In the genomic region with DNA sequence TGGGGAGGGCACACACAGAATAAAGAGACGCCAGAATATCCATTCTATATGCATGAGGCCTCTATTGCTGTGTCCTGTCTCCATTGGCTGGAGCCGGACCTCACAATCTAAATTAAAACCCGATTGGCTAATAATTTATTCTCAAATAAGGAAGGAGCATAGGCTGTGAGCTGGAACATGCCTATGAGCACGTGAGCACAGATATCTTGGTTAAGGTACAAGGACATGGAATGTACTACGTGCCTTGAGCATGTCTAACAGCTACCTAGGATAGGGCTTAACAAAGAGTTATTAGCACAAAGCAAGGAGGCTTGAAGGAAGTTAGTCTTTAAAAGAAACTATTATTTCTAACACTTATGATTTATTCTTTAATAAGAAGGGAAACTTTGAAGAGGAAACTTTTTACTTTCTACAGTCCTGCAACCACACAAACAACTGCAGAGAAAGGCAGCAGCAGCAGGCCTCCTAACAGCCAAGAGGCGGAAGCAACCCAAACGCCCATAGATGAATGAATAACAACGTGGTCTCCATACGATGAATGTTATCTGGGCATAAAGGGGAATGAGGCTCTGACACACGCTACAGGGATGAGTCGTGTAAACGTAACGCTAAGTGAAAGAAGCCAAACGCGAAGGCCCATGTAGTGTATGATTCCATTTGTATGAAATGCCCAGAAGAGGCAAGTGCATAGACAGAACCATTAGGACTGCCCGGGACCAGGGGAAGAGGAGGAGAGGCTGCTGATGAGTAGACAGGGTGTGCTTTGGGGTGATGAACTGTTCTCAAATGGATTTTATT, we compare ENCODE assay signal across 16 cellular contexts.
DNase-seq lines count a peak whose midpoint lies in the region; ATAC-seq lines count a peak whose summit lies in the region.
"Had no signal": no experiment of that assay in that cellular context is flagged by ENCODE, and none has a peak within 500 bp of the region (broad histone marks: within the 10 kb centered on the region; RNA-seq: fewer than 3 reads in every experiment).

No MANE protein-coding gene starts in this region.

- no peaks in the 10 kb centered on the region for H3K9me3 Mint-ChIP-seq in activated naive CD4-positive, alpha-beta T cell treated with anti-CD3 and anti-CD28 coated beads for 36 hours
- H3K9me3 Mint-ChIP-seq in activated naive CD8-positive, alpha-beta T cell treated with anti-CD3 and anti-CD28 coated beads for 36 hours = no peaks in the 10 kb centered on the region
- H3K9me3 Mint-ChIP-seq in stimulated activated naive B cell treated with anti-CD40 and anti-IgM and Interleukin-4, amounts not matched to agents 10 μg/mL and 1 μg/mL and 100 μg/mL, for 72 hours = no peaks in the 10 kb centered on the region

- no peaks in the 10 kb centered on the region for H3K27me3 Mint-ChIP-seq in activated naive CD4-positive, alpha-beta T cell treated with anti-CD3 and anti-CD28 coated beads for 36 hours (ENCODE audit: low read depth)
- H3K27me3 Mint-ChIP-seq in activated naive CD8-positive, alpha-beta T cell treated with anti-CD3 and anti-CD28 coated beads for 36 hours = no peaks in the 10 kb centered on the region
- H3K27me3 Mint-ChIP-seq in stimulated activated naive B cell treated with anti-CD40 and anti-IgM and Interleukin-4, amounts not matched to agents 10 μg/mL and 1 μg/mL and 100 μg/mL, for 72 hours = no peaks in the 10 kb centered on the region

- H3K4me3 Mint-ChIP-seq in activated naive CD4-positive, alpha-beta T cell treated with anti-CD3 and anti-CD28 coated beads for 36 hours = no peak overlapping the region
- no peak overlapping the region for H3K4me3 Mint-ChIP-seq in activated naive CD8-positive, alpha-beta T cell treated with anti-CD3 and anti-CD28 coated beads for 36 hours
- no peak overlapping the region for H3K4me3 Mint-ChIP-seq in stimulated activated naive B cell treated with anti-CD40 and anti-IgM and Interleukin-4, amounts not matched to agents 10 μg/mL and 1 μg/mL and 100 μg/mL, for 72 hours

- H3K27ac Mint-ChIP-seq in activated naive CD4-positive, alpha-beta T cell treated with anti-CD3 and anti-CD28 coated beads for 36 hours = peak overlapping the region; percentile 1
- H3K27ac Mint-ChIP-seq in activated naive CD8-positive, alpha-beta T cell treated with anti-CD3 and anti-CD28 coated beads for 36 hours = peak overlapping the region; percentile 62
- peak overlapping the region; percentile 48 for H3K27ac Mint-ChIP-seq in stimulated activated naive B cell treated with anti-CD40 and anti-IgM and Interleukin-4, amounts not matched to agents 10 μg/mL and 1 μg/mL and 100 μg/mL, for 72 hours

- DNase-seq in activated naive CD4-positive, alpha-beta T cell treated with anti-CD3 and anti-CD28 coated beads for 36 hours = no peak
- DNase-seq in activated naive CD4-positive, alpha-beta T cell (lab: John Stamatoyannopoulos, UW) = no peak
- no peak for DNase-seq in activated naive CD8-positive, alpha-beta T cell treated with anti-CD3 and anti-CD28 coated beads for 36 hours
- DNase-seq in glomerular visceral epithelial cell (ENCODE audit: extremely low spot score) = peak; percentile 53
- DNase-seq in stimulated activated naive B cell treated with anti-CD40 and anti-IgM and Interleukin-4, amounts not matched to agents 10 μg/mL and 1 μg/mL and 100 μg/mL, for 72 hours = no peak
- DNase-seq in Ammon's horn (ENCODE audit: low spot score) = no peak
- DNase-seq in HCEC 1CT = no peak
- DNase-seq: ACHN; activated CD4-positive, CD25-positive, alpha-beta regulatory T cell; GF-D8; GOT3; left lung; NCI-H187 treated with DMSO at 0.1 percent for 48 hours; NCI-H526 treated with DMSO at 0.1 percent for 48 hours; PC-9 had no signal

- intact Hi-C loops in activated naive CD4-positive, alpha-beta T cell treated with anti-CD3 and anti-CD28 coated beads for 36 hours (cut with micrococcal nuclease) = no loop called here

- ATAC-seq in stimulated activated naive B cell treated with anti-CD40 and anti-IgM and Interleukin-4, amounts not matched to agents 10 μg/mL and 1 μg/mL and 100 μg/mL, for 72 hours (replicated peaks) = no peak
- no peak for ATAC-seq in GM18907 (IDR thresholded peaks at IDR 0.05; ENCODE audit: unreplicated experiment)
- ATAC-seq: left lung had no signal

- peaks cover 17% of the 10 kb centered on the region for H3K36me3 Mint-ChIP-seq in activated naive CD4-positive, alpha-beta T cell treated with anti-CD3 and anti-CD28 coated beads for 36 hours (ENCODE audit: low read depth)
- peaks cover 1% of the 10 kb centered on the region for H3K36me3 Mint-ChIP-seq in activated naive CD8-positive, alpha-beta T cell treated with anti-CD3 and anti-CD28 coated beads for 36 hours
- H3K36me3 Mint-ChIP-seq in stimulated activated naive B cell treated with anti-CD40 and anti-IgM and Interleukin-4, amounts not matched to agents 10 μg/mL and 1 μg/mL and 100 μg/mL, for 72 hours = peaks cover 62 to 73% of the 10 kb centered on the region in 2 donors

- H3K4me1 Mint-ChIP-seq in activated naive CD4-positive, alpha-beta T cell treated with anti-CD3 and anti-CD28 coated beads for 36 hours (ENCODE audit: low read depth) = peaks cover 5% of the 10 kb centered on the region
- H3K4me1 Mint-ChIP-seq in activated naive CD8-positive, alpha-beta T cell treated with anti-CD3 and anti-CD28 coated beads for 36 hours = peaks cover 5% of the 10 kb centered on the region
- peaks cover 7 to 15% of the 10 kb centered on the region in 2 donors for H3K4me1 Mint-ChIP-seq in stimulated activated naive B cell treated with anti-CD40 and anti-IgM and Interleukin-4, amounts not matched to agents 10 μg/mL and 1 μg/mL and 100 μg/mL, for 72 hours

- CTCF ChIA-PET in activated naive CD4-positive, alpha-beta T cell treated with anti-CD3 and anti-CD28 coated beads for 36 hours (lab: Charles Lee) = no interaction called here

Comparison
In these comparisons a context has a peak if more than half of its experiments do, and no peak if none do; other contexts are left out.
1. H3K27ac Mint-ChIP-seq: peak in every context shown above with its lines; median percentile 62 in activated naive CD8-positive, alpha-beta T cell treated with anti-CD3 and anti-CD28 coated beads for 36 hours; 48 in stimulated activated naive B cell treated with anti-CD40 and anti-IgM and Interleukin-4, amounts not matched to agents 10 μg/mL and 1 μg/mL and 100 μg/mL, for 72 hours; 1 in activated naive CD4-positive, alpha-beta T cell treated with anti-CD3 and anti-CD28 coated beads for 36 hours.